In genomic region chr14:104248203-104249055, GRCh38 we compare ENCODE assay signal across 13 cellular contexts.
"Had no signal": no experiment of that assay in that cellular context is flagged by ENCODE, and none has a peak within 500 bp of the region (broad histone marks: within the 10 kb centered on the region; RNA-seq: fewer than 3 reads in every experiment).

No MANE protein-coding gene starts in this region.

- H3K4me1 Mint-ChIP-seq: activated CD4-positive, alpha-beta T cell treated with anti-CD3 and anti-CD28 coated beads, Interleukin-2, amount 10 ng/mL, durations not matched to agents 7 days and 5 days; central memory CD8-positive, alpha-beta T cell had no signal

- H3K4me1 ChIP-seq: gastroesophageal sphincter had no signal

- H3K4me3 Mint-ChIP-seq: activated CD4-positive, alpha-beta T cell treated with anti-CD3 and anti-CD28 coated beads, Interleukin-2, amount 10 ng/mL, durations not matched to agents 7 days and 5 days; central memory CD8-positive, alpha-beta T cell; dendritic cell treated with granulocyte-macrophage colony-stimulating factor and Interleukin-4, amounts not matched to agents 40 ng/mL and 50 ng/mL, for 4 days; effector memory CD8-positive, alpha-beta T cell; naive B cell; T-helper 1 cell treated with Interleukin-12 subunit alpha and Interleukin-12 subunit beta and Interleukin-4 antibody, amounts not matched to agents 30 μg/mL and 1 μg/mL, for 36 hours had no signal

- H3K36me3 Mint-ChIP-seq: naive B cell had no signal

- H3K27ac Mint-ChIP-seq: activated CD4-positive, alpha-beta T cell treated with anti-CD3 and anti-CD28 coated beads, Interleukin-2, amount 10 ng/mL, durations not matched to agents 7 days and 5 days; dendritic cell treated with granulocyte-macrophage colony-stimulating factor and Interleukin-4, amounts not matched to agents 40 ng/mL and 50 ng/mL, for 4 days; effector memory CD8-positive, alpha-beta T cell; naive B cell; T-helper 1 cell treated with Interleukin-12 subunit alpha and Interleukin-12 subunit beta and Interleukin-4 antibody, amounts not matched to agents 30 μg/mL and 1 μg/mL, for 36 hours had no signal

- H3K27ac ChIP-seq: epithelial cell of prostate, gastroesophageal sphincter, SK-N-MC had no signal

- ATAC-seq: effector memory CD8-positive, alpha-beta T cell; gastroesophageal sphincter; sciatic nerve had no signal

- H3K27me3 Mint-ChIP-seq: activated CD4-positive, alpha-beta T cell treated with anti-CD3 and anti-CD28 coated beads, Interleukin-2, amount 10 ng/mL, durations not matched to agents 7 days and 5 days; central memory CD8-positive, alpha-beta T cell; dendritic cell treated with granulocyte-macrophage colony-stimulating factor and Interleukin-4, amounts not matched to agents 40 ng/mL and 50 ng/mL, for 4 days; naive B cell had no signal

- H3K36me3 ChIP-seq: gastroesophageal sphincter had no signal

- DNase-seq: activated CD4-positive, alpha-beta T cell treated with anti-CD3 and anti-CD28 coated beads, Interleukin-2, amount 10 ng/mL, durations not matched to agents 7 days and 5 days; activated naive CD4-positive, alpha-beta T cell treated with Interleukin-2 at 50 U/mL for 16 hours; effector memory CD8-positive, alpha-beta T cell; naive B cell; nucleus accumbens; stimulated activated naive CD4-positive, alpha-beta T cell treated with Interleukin-2 at 50 U/mL for 16 hours had no signal

- H3K9me3 Mint-ChIP-seq: central memory CD8-positive, alpha-beta T cell; effector memory CD8-positive, alpha-beta T cell; T-helper 1 cell treated with Interleukin-12 subunit alpha and Interleukin-12 subunit beta and Interleukin-4 antibody, amounts not matched to agents 30 μg/mL and 1 μg/mL, for 36 hours had no signal

- H3K4me3 ChIP-seq: gastroesophageal sphincter, SK-N-MC had no signal
